Comparison of ENCODE assay signal across 17 cellular contexts in genomic region chr5:88689662-88690351, GRCh38.
DNase-seq lines count a peak whose midpoint lies in the region.
"Had no signal": no experiment of that assay in that cellular context is flagged by ENCODE, and none has a peak within 500 bp of the region (broad histone marks: within the 10 kb centered on the region; RNA-seq: fewer than 3 reads in every experiment).

No MANE protein-coding gene starts in this region.

- no peaks in the 10 kb centered on the region for H3K36me3 ChIP-seq in iPS-15b (ENCODE audit: control insufficient read depth, insufficient read depth, low read length)
- no peaks in the 10 kb centered on the region for H3K36me3 ChIP-seq in MG63
- H3K36me3 ChIP-seq: left lung had no signal

- no peaks in the 10 kb centered on the region for H3K9me3 ChIP-seq in iPS-15b (ENCODE audit: control insufficient read depth, insufficient read depth, low read length)
- H3K9me3 ChIP-seq in MG63: no peaks in the 10 kb centered on the region
- H3K9me3 ChIP-seq: left lung had no signal

- H3K4me3 ChIP-seq in iPS-15b (ENCODE audit: low read depth, low read length): peak overlapping the region; percentile 31
- no peak overlapping the region for H3K4me3 ChIP-seq in MG63

- H3K27me3 ChIP-seq in iPS-15b (ENCODE audit: control insufficient read depth, insufficient read depth, low read length) (peaks cover 100% of the 10 kb centered on the region), MG63 (peaks cover 53% of the 10 kb centered on the region)

- H3K4me1 ChIP-seq in iPS-15b (ENCODE audit: control insufficient read depth, insufficient read depth, low read length): peaks cover 12% of the 10 kb centered on the region
- H3K4me1 ChIP-seq: foreskin keratinocyte had no signal

- DNase-seq in M059J (ENCODE audit: low read depth) (peak; percentile 79), astrocyte of the hippocampus (ENCODE audit: low read depth, low spot score) (peak; percentile 74), retina (peak; percentile 79), MG63 (no peak), hepatic stellate cell (ENCODE audit: low spot score) (no peak), NCI-H446 (lab: John Stamatoyannopoulos, UW) (no peak)
- DNase-seq: activated naive CD8-positive, alpha-beta T cell treated with anti-CD3 and anti-CD28 coated beads, Interleukin-2, amount 50 U/mL, for 24 hours; activated T-cell treated with anti-CD3 and anti-CD28 coated beads, Interleukin-2, amount 50 U/mL, for 1 hour; effector memory CD4-positive, alpha-beta T cell; foreskin keratinocyte; naive thymus-derived CD8-positive, alpha-beta T cell; NCI-H1092; NCI-H2171 treated with DMSO at 0.1 percent for 48 hours; NK-92 treated with Interleukin-12 subunit alpha and Interleukin-12 subunit beta, amount 100 ng/mL, for 24 hours; stimulated activated naive CD4-positive, alpha-beta T cell treated with Interleukin-2 at 50 U/mL for 16 hours had no signal

- no peak overlapping the region for H3K9ac ChIP-seq in iPS-15b (ENCODE audit: low read depth, low read length)

Comparison
In these comparisons a context has a peak if more than half of its experiments do, and no peak if none do; other contexts are left out.
1. DNase-seq: peak in M059J (single experiment), astrocyte of the hippocampus (single experiment) and retina (single experiment); none in MG63 (single experiment), hepatic stellate cell (single experiment) and NCI-H446 (0 of 2).